In the genomic region with DNA sequence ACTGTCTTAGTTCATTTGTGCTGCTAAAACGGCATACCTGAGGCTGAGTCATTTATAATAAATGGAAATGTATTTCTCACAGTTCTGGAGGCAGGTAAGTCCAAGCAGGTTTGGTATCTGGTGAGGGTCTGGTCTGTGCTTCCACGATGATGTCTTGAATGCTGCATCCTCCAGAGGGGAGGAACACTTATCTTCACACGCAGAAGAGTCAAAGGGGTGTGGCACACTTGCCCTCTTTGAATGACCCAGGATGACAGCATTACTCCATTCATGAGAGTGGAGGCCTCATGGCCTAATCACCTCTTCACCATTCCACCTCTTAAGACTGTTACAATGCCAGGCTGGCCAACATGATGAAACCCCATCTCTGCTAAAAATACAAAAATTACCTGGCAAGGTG, we compare ENCODE assay signal across 23 cellular contexts.
"Had no signal": no experiment of that assay in that cellular context is flagged by ENCODE, and none has a peak within 500 bp of the region (broad histone marks: within the 10 kb centered on the region; RNA-seq: fewer than 3 reads in every experiment).

No MANE protein-coding gene starts in this region.

- DNase-seq: activated B cell treated with CpG ODN at 0.5 μM for 24 hours; activated CD4-positive, alpha-beta memory T cell treated with anti-CD3 and anti-CD28 coated beads for 36 hours; activated CD4-positive, alpha-beta T cell treated with anti-CD3 and anti-CD28 coated beads for 36 hours; activated CD4-positive, alpha-beta T cell treated with anti-CD3 and anti-CD28 coated beads, Interleukin-2, amount 10 ng/mL, durations not matched to agents 24 days and 14 days; activated CD8-positive, alpha-beta T cell treated with anti-CD3 and anti-CD28 coated beads, Interleukin-2, amount 10 ng/mL, durations not matched to agents 7 days and 5 days; activated effector memory CD4-positive, alpha-beta T cell treated with Interleukin-2 at 50 U/mL for 16 hours; activated gamma-delta T cell treated with Interleukin-2 at 50 U/mL for 16 hours; activated naive CD4-positive, alpha-beta T cell treated with anti-CD3 and anti-CD28 coated beads, Interleukin-2, amount 50 U/mL, for 16 hours; activated naive CD4-positive, alpha-beta T cell treated with Interleukin-2 at 50 U/mL for 16 hours; activated T-cell treated with anti-CD3 and anti-CD28 coated beads, Interleukin-2, amount 50 U/mL, for 4 hours; amniotic stem cell; brain microvascular endothelial cell; cortex of kidney; effector CD8-positive, alpha-beta T cell; foreskin fibroblast; head of caudate nucleus; T-helper 2 cell; WERI-Rb-1 had no signal

- H3K27ac ChIP-seq: brain microvascular endothelial cell, epithelial cell of prostate, WERI-Rb-1 had no signal

- H3K4me1 Mint-ChIP-seq: activated B cell treated with CpG ODN at 0.5 μM for 24 hours; activated CD4-positive, alpha-beta T cell treated with anti-CD3 and anti-CD28 coated beads for 36 hours; activated CD4-positive, alpha-beta T cell treated with anti-CD3 and anti-CD28 coated beads, Interleukin-2, amount 10 ng/mL, durations not matched to agents 24 days and 14 days; activated T-helper 17 cell treated with anti-CD3 and anti-CD28 coated beads, Interleukin-2, amount 50 U/mL, for 72 hours had no signal

- H3K27ac Mint-ChIP-seq: activated B cell treated with CpG ODN at 0.5 μM for 24 hours; activated CD4-positive, alpha-beta memory T cell treated with anti-CD3 and anti-CD28 coated beads for 36 hours; activated CD4-positive, alpha-beta T cell treated with anti-CD3 and anti-CD28 coated beads for 36 hours; activated CD4-positive, alpha-beta T cell treated with anti-CD3 and anti-CD28 coated beads, Interleukin-2, amount 10 ng/mL, durations not matched to agents 24 days and 14 days; activated CD8-positive, alpha-beta T cell treated with anti-CD3 and anti-CD28 coated beads, Interleukin-2, amount 10 ng/mL, durations not matched to agents 7 days and 5 days; activated naive CD8-positive, alpha-beta T cell; activated T-helper 17 cell treated with anti-CD3 and anti-CD28 coated beads, Interleukin-2, amount 50 U/mL, for 72 hours had no signal

- H3K27me3 Mint-ChIP-seq: activated CD4-positive, alpha-beta T cell treated with anti-CD3 and anti-CD28 coated beads for 36 hours; activated naive CD8-positive, alpha-beta T cell had no signal

- H3K9me3 Mint-ChIP-seq: activated B cell treated with CpG ODN at 0.5 μM for 24 hours; activated CD4-positive, alpha-beta memory T cell treated with anti-CD3 and anti-CD28 coated beads for 36 hours; activated CD4-positive, alpha-beta T cell treated with anti-CD3 and anti-CD28 coated beads, Interleukin-2, amount 10 ng/mL, durations not matched to agents 24 days and 14 days; activated T-cell treated with anti-CD3 and anti-CD28 coated beads, Interleukin-2, amount 50 U/mL, for 4 hours; activated T-helper 17 cell treated with anti-CD3 and anti-CD28 coated beads, Interleukin-2, amount 50 U/mL, for 72 hours had no signal

- ATAC-seq: activated CD4-positive, alpha-beta T cell treated with anti-CD3 and anti-CD28 coated beads for 36 hours; activated CD4-positive, CD25-positive, alpha-beta regulatory T cell treated with anti-CD3 and anti-CD28 coated beads, Interleukin-2, amount 50 U/mL, for 24 hours; activated CD8-positive, alpha-beta T cell treated with anti-CD3 and anti-CD28 coated beads, Interleukin-2, amount 10 ng/mL, durations not matched to agents 7 days and 5 days; activated T-cell treated with anti-CD3 and anti-CD28 coated beads, Interleukin-2, amount 50 U/mL, for 4 hours; activated T-helper 17 cell treated with anti-CD3 and anti-CD28 coated beads, Interleukin-2, amount 50 U/mL, for 72 hours; esophagus mucosa had no signal

- H3K36me3 ChIP-seq: brain microvascular endothelial cell, WERI-Rb-1 had no signal

- H3K36me3 Mint-ChIP-seq: activated CD4-positive, alpha-beta memory T cell treated with anti-CD3 and anti-CD28 coated beads for 36 hours; activated naive CD8-positive, alpha-beta T cell had no signal

- H3K4me3 Mint-ChIP-seq: activated B cell treated with CpG ODN at 0.5 μM for 24 hours; activated CD4-positive, alpha-beta memory T cell treated with anti-CD3 and anti-CD28 coated beads for 36 hours; activated CD4-positive, alpha-beta T cell treated with anti-CD3 and anti-CD28 coated beads for 36 hours; activated CD4-positive, alpha-beta T cell treated with anti-CD3 and anti-CD28 coated beads, Interleukin-2, amount 10 ng/mL, durations not matched to agents 24 days and 14 days; activated CD8-positive, alpha-beta T cell treated with anti-CD3 and anti-CD28 coated beads, Interleukin-2, amount 10 ng/mL, durations not matched to agents 7 days and 5 days; activated naive CD8-positive, alpha-beta T cell; activated T-cell treated with anti-CD3 and anti-CD28 coated beads, Interleukin-2, amount 50 U/mL, for 4 hours; activated T-helper 17 cell treated with anti-CD3 and anti-CD28 coated beads, Interleukin-2, amount 50 U/mL, for 72 hours had no signal

- H3K27me3 ChIP-seq: brain microvascular endothelial cell had no signal
